Comparison of ENCODE assay signal across 1 cellular context in genomic region chr16:2708955-2709587, GRCh38.
TF ChIP-seq lines count a peak whose summit lies in the region.

No MANE protein-coding gene starts in this region.

TF ChIP-seq in HepG2, 621 proteins besides CTCF, POLR2A, EP300 and RAD21:
- TF ChIP-seq MYPOP (CRISPR knock-in tag; IDR thresholded peaks at IDR 0.05) = no peak
- peak; percentile 67; the same call in 1 of the 2 replicates for TF ChIP-seq ZNF121 (CRISPR knock-in tag; IDR thresholded peaks at IDR 0.05)
- no peak for TF ChIP-seq NFKB2 (CRISPR knock-in tag; IDR thresholded peaks at IDR 0.05; ENCODE audit: borderline replicate concordance)
